20 cellular contexts compared by ENCODE assay signal in genomic region chr17:72411124-72411563, GRCh38.
DNase-seq lines count a peak whose midpoint lies in the region; ATAC-seq, FAIRE-seq and TF ChIP-seq lines count a peak whose summit lies in the region.
"Had no signal": no experiment of that assay in that cellular context is flagged by ENCODE, and none has a peak within 500 bp of the region (broad histone marks: within the 10 kb centered on the region; RNA-seq: fewer than 3 reads in every experiment).

No MANE protein-coding gene starts in this region.

- H3K9me3 ChIP-seq in HepG2 (ENCODE audit: low read length) = no peaks in the 10 kb centered on the region
- no peaks in the 10 kb centered on the region for H3K9me3 ChIP-seq in right lobe of liver
- H3K9me3 ChIP-seq in astrocyte (ENCODE audit: insufficient read depth, low read depth, low read length) = no peaks in the 10 kb centered on the region
- H3K9me3 ChIP-seq in lower lobe of right lung = no peaks in the 10 kb centered on the region
- H3K9me3 ChIP-seq: ascending aorta had no signal

- DNase-seq in HepG2 (ENCODE audit: low spot score) (no peak), right lobe of liver (no peak), astrocyte (ENCODE audit: low read depth) (peak; percentile 51), glomerular visceral epithelial cell (ENCODE audit: extremely low spot score) (peak; percentile 79), NCI-H2196 (lab: John Stamatoyannopoulos, UW; ENCODE audit: unreplicated experiment) (no peak), lower lobe of right lung (no peak), glutamatergic neuron (no peak)
- no peak for DNase-seq in activated naive CD4-positive, alpha-beta T cell treated with anti-CD3 and anti-CD28 coated beads for 36 hours
- DNase-seq: activated CD4-positive, alpha-beta T cell treated with anti-CD3 and anti-CD28 coated beads, Interleukin-2, amount 50 U/mL, for 1 hour; CD4-positive, alpha-beta memory T cell; erythroblast; head of caudate nucleus; midbrain; NCI-H2081; NCI-H82; RPMI8226; stimulated activated CD4-positive, alpha-beta T cell treated with anti-CD3 and anti-CD28 coated beads, Interleukin-15, amount 100 ng/mL, for 24 hours had no signal

- H3K27ac ChIP-seq in HepG2 (ENCODE audit: extremely low read length, insufficient read depth, low read length) (peak overlapping the region; percentile 89), right lobe of liver (no peak overlapping the region), astrocyte (ENCODE audit: low read depth, low read length) (peak overlapping the region; percentile 18), lower lobe of right lung (no peak overlapping the region)
- H3K27ac ChIP-seq: ascending aorta had no signal

- intact Hi-C loops in HepG2 (cut with micrococcal nuclease; ENCODE audit: unreplicated experiment) = loop anchor here (5.0 kb wide), 2 partner anchors 36 to 91 kb away; no protein-coding TSS in a partner anchor
- intact Hi-C loops in right lobe of liver (cut with DNase I) = no loop called here
- intact Hi-C loops in lower lobe of right lung (cut with DNase I) = no loop called here
- intact Hi-C loops in activated naive CD4-positive, alpha-beta T cell treated with anti-CD3 and anti-CD28 coated beads for 36 hours (cut with micrococcal nuclease) = no loop called here

- peaks cover 99% of the 10 kb centered on the region for H3K4me1 ChIP-seq in HepG2 (ENCODE audit: insufficient read depth, low read length)
- H3K4me1 ChIP-seq in right lobe of liver = no peaks in the 10 kb centered on the region
- H3K4me1 ChIP-seq in astrocyte (ENCODE audit: insufficient read depth, low read length) = peaks cover 35% of the 10 kb centered on the region
- peaks cover 6% of the 10 kb centered on the region for H3K4me1 ChIP-seq in lower lobe of right lung
- H3K4me1 ChIP-seq: ascending aorta had no signal

- H3K4me2 ChIP-seq in HepG2 (ENCODE audit: low read depth, low read length) (peak overlapping the region; percentile 4; the same call in 1 of the 2 replicates), astrocyte (ENCODE audit: low read length) (peak overlapping the region; percentile 33)

- FAIRE-seq in HepG2 (lab: Jason Lieb, UNC) (no peak), astrocyte (lab: Jason Lieb, UNC) (no peak)

- H2AFZ ChIP-seq in HepG2 (ENCODE audit: low read length) (no peak overlapping the region), astrocyte (ENCODE audit: low read depth, low read length) (no peak overlapping the region)

- POLR2A ChIA-PET in HepG2 (lab: Yijun Ruan, JAX) = interaction anchor here (0.7 to 7.5 kb wide), 6 partner anchors 10 to 289 kb away, joined by 3 to 169 read pairs (median 46); partner anchors contain the start of gene SOX9

- no peaks in the 10 kb centered on the region for H3K27me3 ChIP-seq in HepG2 (ENCODE audit: control insufficient read depth in 1 of 2, insufficient read depth in 2 of 2, low read length in 2 of 2)
- no peaks in the 10 kb centered on the region for H3K27me3 ChIP-seq in right lobe of liver
- no peaks in the 10 kb centered on the region for H3K27me3 ChIP-seq in astrocyte (ENCODE audit: insufficient read depth, low read length)
- H3K27me3 ChIP-seq in lower lobe of right lung (ENCODE audit: low read depth) = no peaks in the 10 kb centered on the region
- H3K27me3 ChIP-seq: ascending aorta had no signal

- no peaks in the 10 kb centered on the region for H3K9me3 Mint-ChIP-seq in astrocyte (ENCODE audit: unreplicated experiment)
- H3K9me3 Mint-ChIP-seq in glutamatergic neuron (ENCODE audit: unreplicated experiment) = peaks cover 7% of the 10 kb centered on the region
- H3K9me3 Mint-ChIP-seq in activated naive CD4-positive, alpha-beta T cell treated with anti-CD3 and anti-CD28 coated beads for 36 hours = no peaks in the 10 kb centered on the region
- H3K9me3 Mint-ChIP-seq: stimulated activated naive CD8-positive, alpha-beta T cell treated with anti-CD3 and anti-CD28 coated beads, Interleukin-15, Interleukin-2, amounts not matched to agents 100 ng/mL and 50 ng/mL, for 24 hours had no signal

- ATAC-seq in HepG2 (no peak), right lobe of liver (no peak), lower lobe of right lung (no peak)

- H3K4me3 Mint-ChIP-seq in astrocyte (ENCODE audit: unreplicated experiment) = no peak overlapping the region
- H3K4me3 Mint-ChIP-seq in glutamatergic neuron (ENCODE audit: unreplicated experiment) = no peak overlapping the region
- H3K4me3 Mint-ChIP-seq in activated naive CD4-positive, alpha-beta T cell treated with anti-CD3 and anti-CD28 coated beads for 36 hours = no peak overlapping the region
- H3K4me3 Mint-ChIP-seq: CD4-positive, alpha-beta memory T cell; neural crest cell; stimulated activated naive CD8-positive, alpha-beta T cell treated with anti-CD3 and anti-CD28 coated beads, Interleukin-15, Interleukin-2, amounts not matched to agents 100 ng/mL and 50 ng/mL, for 24 hours had no signal

- H3K4me1 Mint-ChIP-seq in astrocyte (ENCODE audit: low read depth, unreplicated experiment) (peaks cover 41% of the 10 kb centered on the region), glutamatergic neuron (ENCODE audit: low read depth, unreplicated experiment) (peaks cover 2% of the 10 kb centered on the region)
- no peaks in the 10 kb centered on the region for H3K4me1 Mint-ChIP-seq in activated naive CD4-positive, alpha-beta T cell treated with anti-CD3 and anti-CD28 coated beads for 36 hours (ENCODE audit: low read depth)

- H3K4me3 ChIP-seq in HepG2 (replicated peaks in 1 of 3; ENCODE audit: insufficient read depth in 1 of 3, low read depth in 2 of 3, low read length in 3 of 3) (no peak overlapping the region), right lobe of liver (no peak overlapping the region), astrocyte (ENCODE audit: insufficient read depth, low read depth, low read length) (no peak overlapping the region), lower lobe of right lung (no peak overlapping the region)
- H3K4me3 ChIP-seq: ascending aorta had no signal

- BruUV-seq in HepG2 (replicated peaks; lab: Mats Ljungman, UMichigan) = no TSS peak

- in situ Hi-C loops in HepG2 (cut with HindIII; ENCODE audit: extremely low pct_ligation_motif_present, low pct_unique_long_range_greater_than_20kb) = no loop called here

- H3K36me3 ChIP-seq in HepG2 (replicated peaks in 1 of 2; ENCODE audit: control insufficient read depth in 1 of 2, insufficient read depth in 2 of 2, low read length in 2 of 2) = peaks cover 2 to 11% of the 10 kb centered on the region in 2 experiments; a peak in 4 of 5 replicates
- no peaks in the 10 kb centered on the region for H3K36me3 ChIP-seq in right lobe of liver
- no peaks in the 10 kb centered on the region for H3K36me3 ChIP-seq in astrocyte (ENCODE audit: insufficient read depth, low read length)
- no peaks in the 10 kb centered on the region for H3K36me3 ChIP-seq in lower lobe of right lung
- H3K36me3 ChIP-seq: ascending aorta had no signal

- CTCF ChIA-PET in HepG2 (lab: Yijun Ruan, JAX; ENCODE audit: low intra/inter-chr PET ratio, low total read pairs) = no interaction called here
- CTCF ChIA-PET in activated naive CD4-positive, alpha-beta T cell treated with anti-CD3 and anti-CD28 coated beads for 36 hours (lab: Charles Lee) = no interaction called here

- 97% methylated on average over 6 of the region's 6 CpGs for WGBS in HepG2 (ENCODE audit: low lambda C conversion rate)
- 33% methylated on average over 2 of the region's 6 CpGs for WGBS in right lobe of liver (ENCODE audit: insufficient coverage, low coverage, low lambda C conversion rate, missing lambda C conversion rate)

- H4K20me1 ChIP-seq in HepG2 (ENCODE audit: insufficient read depth, low read length) (no peaks in the 10 kb centered on the region), astrocyte (ENCODE audit: insufficient read depth, low read length) (no peaks in the 10 kb centered on the region)

- H3K9ac ChIP-seq in HepG2 (ENCODE audit: insufficient read depth, low read depth, low read length) (peak overlapping the region; percentile 13; the same call in 1 of the 2 replicates), astrocyte (ENCODE audit: low read length) (peak overlapping the region; percentile 21)

- no peak for TF ChIP-seq EP300 in HepG2 (IDR thresholded peaks at IDR 0.05; ENCODE audit: low read depth in 2 of 2, low read length in 2 of 2)
- no peak for TF ChIP-seq EP300 in HepG2 (CRISPR knock-in tag; IDR thresholded peaks at IDR 0.05; ENCODE audit: borderline replicate concordance)

- H3K79me2 ChIP-seq in HepG2 (ENCODE audit: insufficient read depth, low read length) (peaks cover 58% of the 10 kb centered on the region), astrocyte (ENCODE audit: insufficient read depth, low read length) (peaks cover 15% of the 10 kb centered on the region)

- H3K27me3 Mint-ChIP-seq in astrocyte (ENCODE audit: low read depth, unreplicated experiment) = no peaks in the 10 kb centered on the region
- H3K27me3 Mint-ChIP-seq in glutamatergic neuron (ENCODE audit: unreplicated experiment) = peaks cover 14% of the 10 kb centered on the region
- H3K27me3 Mint-ChIP-seq in activated naive CD4-positive, alpha-beta T cell treated with anti-CD3 and anti-CD28 coated beads for 36 hours (ENCODE audit: low read depth) = peaks cover 3% of the 10 kb centered on the region

- H3K36me3 Mint-ChIP-seq in astrocyte (ENCODE audit: low read depth, unreplicated experiment) (peaks cover 17% of the 10 kb centered on the region), glutamatergic neuron (ENCODE audit: unreplicated experiment) (peaks cover 5% of the 10 kb centered on the region)
- H3K36me3 Mint-ChIP-seq in activated naive CD4-positive, alpha-beta T cell treated with anti-CD3 and anti-CD28 coated beads for 36 hours (ENCODE audit: low read depth) = no peaks in the 10 kb centered on the region
- H3K36me3 Mint-ChIP-seq: CD4-positive, alpha-beta memory T cell had no signal

- peak overlapping the region; percentile 67 for H3K27ac Mint-ChIP-seq in astrocyte (ENCODE audit: unreplicated experiment)
- H3K27ac Mint-ChIP-seq in glutamatergic neuron (ENCODE audit: unreplicated experiment) = no peak overlapping the region
- no peak overlapping the region for H3K27ac Mint-ChIP-seq in activated naive CD4-positive, alpha-beta T cell treated with anti-CD3 and anti-CD28 coated beads for 36 hours
- H3K27ac Mint-ChIP-seq: CD4-positive, alpha-beta memory T cell; stimulated activated naive CD8-positive, alpha-beta T cell treated with anti-CD3 and anti-CD28 coated beads, Interleukin-15, Interleukin-2, amounts not matched to agents 100 ng/mL and 50 ng/mL, for 24 hours had no signal

- TF ChIP-seq CTCF in HepG2 (CRISPR knock-in tag; IDR thresholded peaks at IDR 0.05) = no peak
- TF ChIP-seq CTCF in right lobe of liver (IDR thresholded peaks at IDR 0.05) = no peak
- TF ChIP-seq CTCF in astrocyte (IDR thresholded peaks at IDR 0.05; ENCODE audit: insufficient read depth, low read depth, low read length) = no peak
- no peak for TF ChIP-seq CTCF in lower lobe of right lung (IDR thresholded peaks at IDR 0.05)
- TF ChIP-seq CTCF in glutamatergic neuron (IDR thresholded peaks at IDR 0.05; ENCODE audit: partially characterized antibody, unreplicated experiment) = no peak

- TF ChIP-seq RAD21 in HepG2 (CRISPR knock-in tag; IDR thresholded peaks at IDR 0.05) = no peak

- TF ChIP-seq POLR2A in HepG2 (IDR thresholded peaks at IDR 0.05; ENCODE audit: insufficient read depth in 1 of 2, low read depth in 2 of 2, low read length in 2 of 2) = no peak
- TF ChIP-seq POLR2A in right lobe of liver (IDR thresholded peaks at IDR 0.05) = no peak

TF ChIP-seq in HepG2, 621 proteins besides CTCF, POLR2A, EP300 and RAD21 (continues in another document):
- 0 out of 2 replicates have a peak, but pooled peaks have one; percentile 21 for TF ChIP-seq ZFY (CRISPR knock-in tag; IDR thresholded peaks at IDR 0.05)
- TF ChIP-seq ZBTB38 (CRISPR knock-in tag; IDR thresholded peaks at IDR 0.05) = peak; percentile 73; the same call in 1 of the 2 replicates

Comparison
In these comparisons a context has a peak if more than half of its experiments do, and no peak if none do; other contexts are left out.
1. H3K27ac ChIP-seq: peak in HepG2 (single experiment) and astrocyte (single experiment); none in right lobe of liver (0 of 3) and lower lobe of right lung (single experiment).
2. DNase-seq: peak in astrocyte (single experiment) and glomerular visceral epithelial cell (single experiment); none in HepG2 (single experiment), right lobe of liver (0 of 3), NCI-H2196 (single experiment), lower lobe of right lung (single experiment), glutamatergic neuron (single experiment) and activated naive CD4-positive, alpha-beta T cell treated with anti-CD3 and anti-CD28 coated beads for 36 hours (single experiment).